Comparison of ENCODE assay signal across 8 cellular contexts in genomic region chr9:93134018-93134739, GRCh38. TPM values are rescaled to one million over a fixed set of nuclear protein-coding genes. Genes with fewer than 3 reads are reported as not detected.
DNase-seq lines count a peak whose midpoint lies in the region; ATAC-seq and TF ChIP-seq lines count a peak whose summit lies in the region.

Gene NINJ1, minus strand, starts transcription at chr9:93134251. Its CDS starts 34 bp downstream, at chr9:93134217.

- H3K4me3 ChIP-seq in NT2/D1 (ENCODE audit: insufficient read length, low read depth) = peak within 1 kb of the TSS; percentile 69

- H3K27me3 Mint-ChIP-seq in activated T-cell treated with anti-CD3 and anti-CD28 coated beads, Interleukin-2, amount 50 U/mL, for 72 hours (ENCODE audit: low read depth) = no peaks in the 10 kb centered on the region
- peaks cover 5% of the 10 kb centered on the region for H3K27me3 Mint-ChIP-seq in nephron (ENCODE audit: low read depth)
- H3K27me3 Mint-ChIP-seq in stimulated activated naive CD8-positive, alpha-beta T cell treated with anti-CD3 and anti-CD28 coated beads, Interleukin-15, Interleukin-2, amounts not matched to agents 100 ng/mL and 50 ng/mL, for 24 hours = no peaks in the 10 kb centered on the region

- no peaks in the 10 kb centered on the region for H3K9me3 ChIP-seq in NT2/D1 (ENCODE audit: insufficient read depth, low read length)

- TF ChIP-seq CTCF in nephron (IDR thresholded peaks at IDR 0.05; ENCODE audit: unreplicated experiment in 3 of 3) = no peak

- H3K4me3 Mint-ChIP-seq in activated T-cell treated with anti-CD3 and anti-CD28 coated beads, Interleukin-2, amount 50 U/mL, for 72 hours = peak within 1 kb of the TSS; percentile 94 to 96
- peak within 1 kb of the TSS; percentile 85 to 90 (median 89) for H3K4me3 Mint-ChIP-seq in nephron
- peak within 1 kb of the TSS; percentile 91 for H3K4me3 Mint-ChIP-seq in stimulated activated naive CD8-positive, alpha-beta T cell treated with anti-CD3 and anti-CD28 coated beads, Interleukin-15, Interleukin-2, amounts not matched to agents 100 ng/mL and 50 ng/mL, for 24 hours

- peak within 1 kb of the TSS; percentile 88 for H3K27ac Mint-ChIP-seq in activated T-cell treated with anti-CD3 and anti-CD28 coated beads, Interleukin-2, amount 50 U/mL, for 72 hours
- H3K27ac Mint-ChIP-seq in nephron = peak within 1 kb of the TSS; percentile 80 to 93 (median 92)
- H3K27ac Mint-ChIP-seq in stimulated activated naive CD8-positive, alpha-beta T cell treated with anti-CD3 and anti-CD28 coated beads, Interleukin-15, Interleukin-2, amounts not matched to agents 100 ng/mL and 50 ng/mL, for 24 hours = peak within 1 kb of the TSS; percentile 90

- H3K4me1 Mint-ChIP-seq in activated T-cell treated with anti-CD3 and anti-CD28 coated beads, Interleukin-2, amount 50 U/mL, for 72 hours (ENCODE audit: low read depth) = peaks cover 80% of the 10 kb centered on the region
- H3K4me1 Mint-ChIP-seq in nephron = peaks cover 23% of the 10 kb centered on the region
- H3K4me1 Mint-ChIP-seq in stimulated activated naive CD8-positive, alpha-beta T cell treated with anti-CD3 and anti-CD28 coated beads, Interleukin-15, Interleukin-2, amounts not matched to agents 100 ng/mL and 50 ng/mL, for 24 hours (ENCODE audit: low read depth) = peaks cover 65% of the 10 kb centered on the region

- peaks cover 30% of the 10 kb centered on the region for H3K4me1 ChIP-seq in NT2/D1 (ENCODE audit: insufficient read depth, insufficient read length)

- H3K9me3 Mint-ChIP-seq in activated T-cell treated with anti-CD3 and anti-CD28 coated beads, Interleukin-2, amount 50 U/mL, for 72 hours = peaks cover 0 to 3% of the 10 kb centered on the region in 2 donors
- H3K9me3 Mint-ChIP-seq in nephron = no peaks in the 10 kb centered on the region
- no peaks in the 10 kb centered on the region for H3K9me3 Mint-ChIP-seq in stimulated activated naive CD8-positive, alpha-beta T cell treated with anti-CD3 and anti-CD28 coated beads, Interleukin-15, Interleukin-2, amounts not matched to agents 100 ng/mL and 50 ng/mL, for 24 hours

- peaks cover 3 to 4% of the 10 kb centered on the region in 2 donors for H3K36me3 Mint-ChIP-seq in activated T-cell treated with anti-CD3 and anti-CD28 coated beads, Interleukin-2, amount 50 U/mL, for 72 hours (ENCODE audit: insufficient read depth in 2 of 2)
- H3K36me3 Mint-ChIP-seq in nephron (ENCODE audit: low read depth) = no peaks in the 10 kb centered on the region
- H3K36me3 Mint-ChIP-seq in stimulated activated naive CD8-positive, alpha-beta T cell treated with anti-CD3 and anti-CD28 coated beads, Interleukin-15, Interleukin-2, amounts not matched to agents 100 ng/mL and 50 ng/mL, for 24 hours (ENCODE audit: low read depth) = peaks cover 8% of the 10 kb centered on the region

- H3K27me3 ChIP-seq in NT2/D1 (ENCODE audit: insufficient read depth, insufficient read length) = peaks cover 15% of the 10 kb centered on the region

- DNase-seq in Ammon's horn (ENCODE audit: low spot score) = peak; percentile 74
- no peak for DNase-seq in NT2/D1 (ENCODE audit: low read depth, low spot score)
- DNase-seq in activated T-cell treated with anti-CD3 and anti-CD28 coated beads, Interleukin-2, amount 50 U/mL, for 72 hours = peak; percentile 92 to 93
- DNase-seq in fibroblast of gingiva (ENCODE audit: low read depth) = peak; percentile 62

- peak within 1 kb of the TSS; percentile 85 for H3K9ac ChIP-seq in NT2/D1 (ENCODE audit: insufficient read length, low read depth)

- ATAC-seq in GM18861 (IDR thresholded peaks at IDR 0.05; ENCODE audit: unreplicated experiment) (peak; percentile 55), HG03095 (IDR thresholded peaks at IDR 0.05; ENCODE audit: unreplicated experiment) (peak; percentile 60)
- peak; percentile 85 for ATAC-seq in activated T-cell treated with anti-CD3 and anti-CD28 coated beads, Interleukin-2, amount 50 U/mL, for 72 hours (replicated peaks in 1 of 2)

- H3K36me3 ChIP-seq in NT2/D1 (ENCODE audit: insufficient read depth, insufficient read length, low read length) = peaks cover 18% of the 10 kb centered on the region

RNA-seq across cellular contexts. Expression of gene NINJ1, which starts in this region (rescaled TPM):
- 100 to 1,000 TPM; 121 to 124 TPM for total RNA-seq in activated T-cell treated with anti-CD3 and anti-CD28 coated beads, Interleukin-2, amount 50 U/mL, for 72 hours
